ENCODE assay signal across 10 cellular contexts in the genomic region with DNA sequence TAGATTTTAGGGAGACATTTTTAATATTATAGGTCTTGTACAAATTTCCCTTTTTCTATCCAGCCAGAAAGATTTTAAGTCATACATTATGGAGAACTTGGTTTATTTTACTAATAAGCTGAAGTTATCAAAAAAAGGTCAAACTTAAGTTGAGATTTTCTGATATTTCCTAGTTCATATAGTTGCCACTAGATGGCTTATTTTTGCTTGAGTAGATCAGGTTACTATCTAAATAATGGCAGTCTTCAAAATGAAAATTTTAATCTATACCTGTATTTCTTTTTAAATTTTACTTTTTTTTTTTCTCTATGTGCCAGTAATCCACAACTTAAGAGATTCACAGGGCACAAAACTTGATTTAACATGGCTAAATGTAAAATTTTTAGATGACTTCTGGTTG. TPM values are rescaled to one million over a fixed set of nuclear protein-coding genes. Genes with fewer than 3 reads are reported as not detected.
DNase-seq lines count a peak whose midpoint lies in the region; ATAC-seq and TF ChIP-seq lines count a peak whose summit lies in the region.
"Had no signal": no experiment of that assay in that cellular context is flagged by ENCODE, and none has a peak within 500 bp of the region (broad histone marks: within the 10 kb centered on the region; RNA-seq: fewer than 3 reads in every experiment).

No MANE protein-coding gene starts in this region.

- no peak overlapping the region for H3K4me3 ChIP-seq in parathyroid adenoma (ENCODE audit: low read depth, low read length)
- H3K4me3 ChIP-seq: skin epidermis had no signal

- H3K4me1 Mint-ChIP-seq in chondrocyte (ENCODE audit: low read depth) = no peaks in the 10 kb centered on the region
- peaks cover 0 to 7% (median 0%) of the 10 kb centered on the region in 4 donors for H3K4me1 Mint-ChIP-seq in naive thymus-derived CD8-positive, alpha-beta T cell

- peaks cover 10% of the 10 kb centered on the region for H3K79me2 ChIP-seq in parathyroid adenoma

- no peaks in the 10 kb centered on the region for H3K36me3 ChIP-seq in parathyroid adenoma (ENCODE audit: control insufficient read depth, insufficient read depth, low read length)

- H3K36me3 Mint-ChIP-seq in chondrocyte (ENCODE audit: low read depth) = peaks cover 2% of the 10 kb centered on the region
- peaks cover 0 to 67% (median 15%) of the 10 kb centered on the region in 3 donors for H3K36me3 Mint-ChIP-seq in naive thymus-derived CD8-positive, alpha-beta T cell

- H3K9me3 ChIP-seq in parathyroid adenoma (ENCODE audit: control insufficient read depth, low read length) = no peaks in the 10 kb centered on the region

- H3K27me3 ChIP-seq in parathyroid adenoma (ENCODE audit: control insufficient read depth, insufficient read depth, low read length) = no peaks in the 10 kb centered on the region

- no peak overlapping the region for H2AFZ ChIP-seq in parathyroid adenoma

- POLR2A ChIA-PET in naive thymus-derived CD8-positive, alpha-beta T cell (lab: Charles Lee) = no interaction called here

- H3K27ac Mint-ChIP-seq in chondrocyte (ENCODE audit: unreplicated experiment) = no peak overlapping the region
- H3K27ac Mint-ChIP-seq in naive thymus-derived CD8-positive, alpha-beta T cell = no peak overlapping the region

- no peak overlapping the region for H3K4me3 Mint-ChIP-seq in chondrocyte (ENCODE audit: unreplicated experiment)
- H3K4me3 Mint-ChIP-seq in naive thymus-derived CD8-positive, alpha-beta T cell = no peak overlapping the region

- no peaks in the 10 kb centered on the region for H3K4me1 ChIP-seq in parathyroid adenoma

- ATAC-seq in HG02852 (IDR thresholded peaks at IDR 0.05; ENCODE audit: unreplicated experiment) = no peak
- ATAC-seq in naive thymus-derived CD8-positive, alpha-beta T cell = no peak

- no peaks in the 10 kb centered on the region for H3K9me3 Mint-ChIP-seq in chondrocyte (ENCODE audit: low read depth)
- H3K9me3 Mint-ChIP-seq in naive thymus-derived CD8-positive, alpha-beta T cell = no peaks in the 10 kb centered on the region

- DNase-seq in NCI-H2227 treated with DMSO at 0.1 percent for 48 hours (lab: John Stamatoyannopoulos, UW) (peak; percentile 18), NCI-H2227 (lab: John Stamatoyannopoulos, UW; ENCODE audit: unreplicated experiment) (no peak), NAMALWA (ENCODE audit: low spot score) (peak; percentile 13), chondrocyte (ENCODE audit: low spot score) (no peak), NCI-H2107 (lab: John Stamatoyannopoulos, UW) (no peak)
- DNase-seq in naive thymus-derived CD8-positive, alpha-beta T cell = no peak
- DNase-seq: NCI-H2029 had no signal

- H3K4me2 ChIP-seq in parathyroid adenoma (ENCODE audit: low read length) = no peak overlapping the region

- TF ChIP-seq CTCF in chondrocyte (IDR thresholded peaks at IDR 0.05) (peak; percentile 79), parathyroid adenoma (IDR thresholded peaks at IDR 0.05) (peak; percentile 37)

- H3K27me3 Mint-ChIP-seq in chondrocyte (ENCODE audit: low read depth) = no peaks in the 10 kb centered on the region
- H3K27me3 Mint-ChIP-seq in naive thymus-derived CD8-positive, alpha-beta T cell = no peaks in the 10 kb centered on the region

- no peak overlapping the region for H3K9ac ChIP-seq in parathyroid adenoma

- no peak overlapping the region for H3K27ac ChIP-seq in parathyroid adenoma
- H3K27ac ChIP-seq: skin epidermis had no signal

RNA-seq across cellular contexts. Expression of a gene that starts 52.3 kb away (rescaled TPM):
- 85.9 to 101 TPM (median 86.3 TPM) in 3 replicates for total RNA-seq in chondrocyte
- 10 to 100 TPM; 68.7 to 75.4 TPM for total RNA-seq in naive thymus-derived CD8-positive, alpha-beta T cell
- 10 to 100 TPM; 20.0 to 27.1 (median 23.9) TPM for polyA plus RNA-seq in naive thymus-derived CD8-positive, alpha-beta T cell

Comparison
In these comparisons a context has a peak if more than half of its experiments do, and no peak if none do; other contexts are left out.
1. DNase-seq: peak in NCI-H2227 treated with DMSO at 0.1 percent for 48 hours (single experiment) and NAMALWA (single experiment); none in NCI-H2227 (single experiment), chondrocyte (single experiment), naive thymus-derived CD8-positive, alpha-beta T cell (0 of 10) and NCI-H2107 (single experiment).